In genomic region chr19:54164369-54165068, GRCh38 we compare ENCODE assay signal across 8 cellular contexts. TPM values are rescaled to one million over a fixed set of nuclear protein-coding genes. Genes with fewer than 3 reads are reported as not detected.
DNase-seq lines count a peak whose midpoint lies in the region; ATAC-seq and TF ChIP-seq lines count a peak whose summit lies in the region.

No MANE protein-coding gene starts in this region.

- H3K4me1 Mint-ChIP-seq in activated CD4-positive, alpha-beta T cell treated with anti-CD3 and anti-CD28 coated beads, Interleukin-2, amount 10 ng/mL, durations not matched to agents 24 days and 14 days: peaks cover 39% of the 10 kb centered on the region

- no peaks in the 10 kb centered on the region for H3K9me3 Mint-ChIP-seq in activated CD4-positive, alpha-beta T cell treated with anti-CD3 and anti-CD28 coated beads, Interleukin-2, amount 10 ng/mL, durations not matched to agents 24 days and 14 days

- H3K27me3 Mint-ChIP-seq in activated CD4-positive, alpha-beta T cell treated with anti-CD3 and anti-CD28 coated beads, Interleukin-2, amount 10 ng/mL, durations not matched to agents 24 days and 14 days: no peaks in the 10 kb centered on the region

- H3K4me3 ChIP-seq in epithelial cell of esophagus (ENCODE audit: low read length): no peak overlapping the region

- H3K4me3 Mint-ChIP-seq in activated CD4-positive, alpha-beta T cell treated with anti-CD3 and anti-CD28 coated beads, Interleukin-2, amount 10 ng/mL, durations not matched to agents 24 days and 14 days: peak overlapping the region; percentile 95

- peaks cover 2% of the 10 kb centered on the region for H3K36me3 Mint-ChIP-seq in activated CD4-positive, alpha-beta T cell treated with anti-CD3 and anti-CD28 coated beads, Interleukin-2, amount 10 ng/mL, durations not matched to agents 24 days and 14 days (ENCODE audit: low read depth)

- intact Hi-C loops in activated CD4-positive, alpha-beta T cell treated with anti-CD3 and anti-CD28 coated beads, Interleukin-2, amount 10 ng/mL, durations not matched to agents 24 days and 14 days (cut with micrococcal nuclease): loop anchor here (5.0 kb wide), 2 partner anchors 283 to 297 kb away; partner anchors contain the start of genes LENG8 and MYADM

- peak; percentile 12 to 16 for DNase-seq in NCI-H2081 (lab: John Stamatoyannopoulos, UW)
- DNase-seq in NCI-H2081 treated with DMSO at 0.1 percent for 48 hours (lab: John Stamatoyannopoulos, UW): no peak
- DNase-seq in activated CD4-positive, alpha-beta T cell treated with anti-CD3 and anti-CD28 coated beads, Interleukin-2, amount 10 ng/mL, durations not matched to agents 24 days and 14 days: peak; percentile 96
- peak; percentile 62 for DNase-seq in epithelial cell of esophagus (ENCODE audit: low read depth)
- DNase-seq in pulmonary artery endothelial cell (ENCODE audit: low read depth, low spot score): peak; percentile 47

- ATAC-seq in HG03139 (IDR thresholded peaks at IDR 0.05; ENCODE audit: unreplicated experiment) (no peak), GM21723 (IDR thresholded peaks at IDR 0.05; ENCODE audit: unreplicated experiment) (no peak), HG02571 (IDR thresholded peaks at IDR 0.05; ENCODE audit: unreplicated experiment) (no peak)

- H3K27ac Mint-ChIP-seq in activated CD4-positive, alpha-beta T cell treated with anti-CD3 and anti-CD28 coated beads, Interleukin-2, amount 10 ng/mL, durations not matched to agents 24 days and 14 days: peak overlapping the region; percentile 10

- no peak for TF ChIP-seq CTCF in epithelial cell of esophagus (IDR thresholded peaks at IDR 0.05; ENCODE audit: insufficient read depth, low read depth, low read length, missing control alignments)

RNA-seq across cellular contexts. Expression of gene LENG1, which starts 5.0 kb away (rescaled TPM):
- 4.6 and 5.7 TPM in 2 replicates for total RNA-seq in activated CD4-positive, alpha-beta T cell treated with anti-CD3 and anti-CD28 coated beads, Interleukin-2, amount 10 ng/mL, durations not matched to agents 24 days and 14 days
- total RNA-seq in pulmonary artery endothelial cell: 5.3 and 7.6 TPM in 2 replicates

RNA-seq across cellular contexts. Expression of gene TMC4, which starts 8.4 kb away (rescaled TPM):
- total RNA-seq in activated CD4-positive, alpha-beta T cell treated with anti-CD3 and anti-CD28 coated beads, Interleukin-2, amount 10 ng/mL, durations not matched to agents 24 days and 14 days: 0.54 and 1.1 TPM in 2 replicates
- 0.11 and 0.86 TPM in 2 replicates for total RNA-seq in pulmonary artery endothelial cell

RNA-seq across cellular contexts. Expression of gene MBOAT7, which starts 24.9 kb away (rescaled TPM):
- 289 and 291 TPM in 2 replicates for total RNA-seq in activated CD4-positive, alpha-beta T cell treated with anti-CD3 and anti-CD28 coated beads, Interleukin-2, amount 10 ng/mL, durations not matched to agents 24 days and 14 days
- total RNA-seq in pulmonary artery endothelial cell: 35.5 and 63.1 TPM in 2 replicates

RNA-seq across cellular contexts. Expression of gene TSEN34, which starts 26.6 kb away (rescaled TPM):
- 17.9 and 18.4 TPM in 2 replicates for total RNA-seq in activated CD4-positive, alpha-beta T cell treated with anti-CD3 and anti-CD28 coated beads, Interleukin-2, amount 10 ng/mL, durations not matched to agents 24 days and 14 days
- total RNA-seq in pulmonary artery endothelial cell: 58.7 and 65.7 TPM in 2 replicates

RNA-seq across cellular contexts. Expression of gene CNOT3, which starts 27.0 kb away (rescaled TPM):
- 64.5 and 73.4 TPM in 2 replicates for total RNA-seq in activated CD4-positive, alpha-beta T cell treated with anti-CD3 and anti-CD28 coated beads, Interleukin-2, amount 10 ng/mL, durations not matched to agents 24 days and 14 days
- total RNA-seq in pulmonary artery endothelial cell: 8.8 and 14.5 TPM in 2 replicates
